In the genomic region with DNA sequence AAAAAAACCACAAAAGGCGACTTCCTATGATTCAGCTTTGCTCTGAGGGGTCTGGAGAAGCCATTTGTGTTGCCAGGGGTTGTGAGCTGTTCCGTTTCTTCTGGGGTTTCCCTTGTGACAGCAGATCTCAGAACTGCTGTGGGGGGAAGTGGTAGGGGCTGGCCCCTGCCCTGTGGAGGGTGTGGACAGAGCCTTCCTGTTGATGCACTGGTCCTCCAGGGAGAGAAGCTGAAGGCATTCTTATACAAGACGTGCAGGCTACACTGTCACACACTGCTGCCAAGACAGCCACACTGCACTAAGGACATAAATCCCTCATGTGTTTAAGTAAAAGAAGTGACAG, we compare ENCODE assay signal across 9 cellular contexts. TPM values are rescaled to one million over a fixed set of nuclear protein-coding genes. Genes with fewer than 3 reads are reported as not detected.
A peak's percentile ranks its signal among the peaks of the same experiment; 100 is the strongest.
DNase-seq lines count a peak whose midpoint lies in the region; ATAC-seq and TF ChIP-seq lines count a peak whose summit lies in the region.
"Had no signal": no experiment of that assay in that cellular context is flagged by ENCODE, and none has a peak within 500 bp of the region (broad histone marks: within the 10 kb centered on the region; RNA-seq: fewer than 3 reads in every experiment).

No MANE protein-coding gene starts in this region.

- peak; percentile 93 for ATAC-seq in GM21529 (IDR thresholded peaks at IDR 0.05; ENCODE audit: unreplicated experiment)

- H3K4me3 ChIP-seq in GM12865 (ENCODE audit: low read depth, low read length) (no peak overlapping the region), foreskin fibroblast (ENCODE audit: low read depth in 1 of 2, low read length in 2 of 2) (no peak overlapping the region)
- H3K4me3 ChIP-seq: cardiac muscle cell had no signal

- H3K27ac Mint-ChIP-seq in mesothelial cell of epicardium = no peak overlapping the region

- H3K4me3 Mint-ChIP-seq in mesothelial cell of epicardium = no peak overlapping the region

- TF ChIP-seq CTCF in GM12865 (IDR thresholded peaks at IDR 0.05; ENCODE audit: insufficient read depth, low read depth, low read length, missing control alignments) = no peak
- TF ChIP-seq CTCF in foreskin fibroblast (IDR thresholded peaks at IDR 0.05; ENCODE audit: low read depth, low read length) = no peak
- TF ChIP-seq CTCF in mesothelial cell of epicardium (IDR thresholded peaks at IDR 0.05; ENCODE audit: unreplicated experiment) = no peak

- peaks cover 10% of the 10 kb centered on the region for H3K27me3 Mint-ChIP-seq in mesothelial cell of epicardium (ENCODE audit: low read depth)

- peak; percentile 86 for DNase-seq in GM12865 (ENCODE audit: low read depth)
- peak; percentile 70 for DNase-seq in KG1 (lab: John Stamatoyannopoulos, UW)
- peak; percentile 36 for DNase-seq in activated effector memory CD4-positive, alpha-beta T cell treated with Interleukin-2 at 50 U/mL for 16 hours
- DNase-seq in stimulated activated CD4-positive, alpha-beta T cell treated with anti-CD3 and anti-CD28 coated beads, Interleukin-15, amount 100 ng/mL, for 24 hours = peak; percentile 71
- no peak for DNase-seq in foreskin fibroblast
- DNase-seq in DMS53 (lab: John Stamatoyannopoulos, UW) = no peak
- no peak for DNase-seq in mesothelial cell of epicardium (ENCODE audit: low spot score in 2 of 2, unreplicated experiment in 2 of 2)

- H3K36me3 Mint-ChIP-seq in mesothelial cell of epicardium = no peaks in the 10 kb centered on the region

- H3K9me3 Mint-ChIP-seq in mesothelial cell of epicardium = no peaks in the 10 kb centered on the region

- H3K4me1 Mint-ChIP-seq in mesothelial cell of epicardium = no peaks in the 10 kb centered on the region

RNA-seq across cellular contexts. Expression of gene CSGALNACT2, which starts 17.3 kb away (rescaled TPM):
- total RNA-seq in mesothelial cell of epicardium = 14.3 to 15.4 TPM (median 14.8 TPM) in 3 replicates

RNA-seq across cellular contexts. Expression of gene RET, which starts 44.0 kb away (rescaled TPM):
- 0.88 to 2.2 TPM (median 2.1 TPM) in 3 replicates for total RNA-seq in mesothelial cell of epicardium

Comparison
In these comparisons a context has a peak if more than half of its experiments do, and no peak if none do; other contexts are left out.
1. DNase-seq: peak in GM12865 (single experiment), KG1 (single experiment), activated effector memory CD4-positive, alpha-beta T cell treated with Interleukin-2 at 50 U/mL for 16 hours (single experiment) and stimulated activated CD4-positive, alpha-beta T cell treated with anti-CD3 and anti-CD28 coated beads, Interleukin-15, amount 100 ng/mL, for 24 hours (single experiment); none in foreskin fibroblast (0 of 2), DMS53 (single experiment) and mesothelial cell of epicardium (0 of 2).